24 cellular contexts compared by ENCODE assay signal in genomic region chr2:234606906-234607305, GRCh38.
DNase-seq lines count a peak whose midpoint lies in the region; ATAC-seq and TF ChIP-seq lines count a peak whose summit lies in the region.
"Had no signal": no experiment of that assay in that cellular context is flagged by ENCODE, and none has a peak within 500 bp of the region (broad histone marks: within the 10 kb centered on the region; RNA-seq: fewer than 3 reads in every experiment).

No MANE protein-coding gene starts in this region.

- ATAC-seq in body of pancreas (no peak), GM19035 (IDR thresholded peaks at IDR 0.05; ENCODE audit: unreplicated experiment) (no peak), HG03520 (IDR thresholded peaks at IDR 0.05; ENCODE audit: unreplicated experiment) (no peak)
- ATAC-seq: A549; activated CD4-positive, alpha-beta T cell treated with anti-CD3 and anti-CD28 coated beads for 36 hours; PC-3; right lobe of liver had no signal

- H3K27me3 ChIP-seq in WERI-Rb-1 (ENCODE audit: insufficient read depth, low read depth, severe bottlenecking) (no peaks in the 10 kb centered on the region), body of pancreas (no peaks in the 10 kb centered on the region), SJCRH30 (0 out of 2 replicates have a peak, but pooled peaks cover 3% of the 10 kb centered on the region)
- H3K27me3 ChIP-seq: right lobe of liver had no signal

- H3K36me3 ChIP-seq in WERI-Rb-1 (no peaks in the 10 kb centered on the region), body of pancreas (replicated peaks in 1 of 2; ENCODE audit: insufficient read depth in 1 of 2, low read depth in 2 of 2) (no peaks in the 10 kb centered on the region), SJCRH30 (no peaks in the 10 kb centered on the region)
- H3K36me3 ChIP-seq: right lobe of liver had no signal

- no peak overlapping the region for H3K4me3 ChIP-seq in WERI-Rb-1 (ENCODE audit: low read depth, low read length)
- H3K4me3 ChIP-seq in body of pancreas = no peak overlapping the region
- no peak overlapping the region for H3K4me3 ChIP-seq in SJCRH30
- H3K4me3 ChIP-seq: A549, right lobe of liver had no signal

- TF ChIP-seq POLR2A in body of pancreas (IDR thresholded peaks at IDR 0.05) = no peak

- DNase-seq in AG20443 (ENCODE audit: low spot score) = peak; percentile 31
- peak; percentile 72 for DNase-seq in NCI-H2171 treated with DMSO at 0.1 percent for 48 hours (lab: John Stamatoyannopoulos, UW)
- peak; percentile 78 for DNase-seq in WERI-Rb-1
- peak; percentile 81 for DNase-seq in kidney tubule cell (ENCODE audit: low spot score)
- no peak for DNase-seq in body of pancreas
- DNase-seq in SJCRH30 = no peak
- DNase-seq: activated CD4-positive, alpha-beta T cell treated with anti-CD3 and anti-CD28 coated beads for 36 hours; activated CD8-positive, alpha-beta memory T cell treated with anti-CD3 and anti-CD28 coated beads for 24 hours; activated naive CD4-positive, alpha-beta T cell treated with anti-CD3 and anti-CD28 coated beads for 36 hours; activated T-cell treated with anti-CD3 and anti-CD28 coated beads, Interleukin-2, amount 50 U/mL, for 48 hours; C1 segment of cervical spinal cord; cerebellar nuclear complex; kidney; mammary epithelial cell; NCI-H1436 treated with DMSO at 0.1 percent for 48 hours; NCI-H774; nucleus accumbens; PC-3; right lobe of liver; SIG-M5 had no signal

- no peaks in the 10 kb centered on the region for H3K4me1 ChIP-seq in body of pancreas
- H3K4me1 ChIP-seq in SJCRH30 = no peaks in the 10 kb centered on the region
- H3K4me1 ChIP-seq: A549, right lobe of liver had no signal

- 82 to 87% methylated on average over 9 of the region's 9 CpGs for WGBS in body of pancreas, 2 donors

- TF ChIP-seq CTCF in WERI-Rb-1 (IDR thresholded peaks at IDR 0.05; ENCODE audit: low read depth, low read length) = no peak
- no peak for TF ChIP-seq CTCF in body of pancreas (IDR thresholded peaks at IDR 0.05)

- intact Hi-C loops in body of pancreas (cut with DNase I) = no loop called here

- H3K9me3 ChIP-seq in WERI-Rb-1 (ENCODE audit: severe bottlenecking) = no peaks in the 10 kb centered on the region
- no peaks in the 10 kb centered on the region for H3K9me3 ChIP-seq in body of pancreas
- H3K9me3 ChIP-seq in SJCRH30 (replicated peaks) = 0 out of 2 replicates have a peak, but pooled peaks cover 2% of the 10 kb centered on the region
- H3K9me3 ChIP-seq: right lobe of liver had no signal

- peak overlapping the region; percentile 55 for H3K27ac ChIP-seq in WERI-Rb-1
- no peak overlapping the region for H3K27ac ChIP-seq in body of pancreas
- no peak overlapping the region for H3K27ac ChIP-seq in SJCRH30
- H3K27ac ChIP-seq: A549, epithelial cell of prostate, right lobe of liver had no signal

Comparison
In these comparisons a context has a peak if more than half of its experiments do, and no peak if none do; other contexts are left out.
1. DNase-seq: peak in AG20443 (single experiment), NCI-H2171 treated with DMSO at 0.1 percent for 48 hours (single experiment), WERI-Rb-1 (single experiment) and kidney tubule cell (single experiment); none in body of pancreas (0 of 4) and SJCRH30 (0 of 2).